Comparison of ENCODE assay signal across 16 cellular contexts in the genomic region with DNA sequence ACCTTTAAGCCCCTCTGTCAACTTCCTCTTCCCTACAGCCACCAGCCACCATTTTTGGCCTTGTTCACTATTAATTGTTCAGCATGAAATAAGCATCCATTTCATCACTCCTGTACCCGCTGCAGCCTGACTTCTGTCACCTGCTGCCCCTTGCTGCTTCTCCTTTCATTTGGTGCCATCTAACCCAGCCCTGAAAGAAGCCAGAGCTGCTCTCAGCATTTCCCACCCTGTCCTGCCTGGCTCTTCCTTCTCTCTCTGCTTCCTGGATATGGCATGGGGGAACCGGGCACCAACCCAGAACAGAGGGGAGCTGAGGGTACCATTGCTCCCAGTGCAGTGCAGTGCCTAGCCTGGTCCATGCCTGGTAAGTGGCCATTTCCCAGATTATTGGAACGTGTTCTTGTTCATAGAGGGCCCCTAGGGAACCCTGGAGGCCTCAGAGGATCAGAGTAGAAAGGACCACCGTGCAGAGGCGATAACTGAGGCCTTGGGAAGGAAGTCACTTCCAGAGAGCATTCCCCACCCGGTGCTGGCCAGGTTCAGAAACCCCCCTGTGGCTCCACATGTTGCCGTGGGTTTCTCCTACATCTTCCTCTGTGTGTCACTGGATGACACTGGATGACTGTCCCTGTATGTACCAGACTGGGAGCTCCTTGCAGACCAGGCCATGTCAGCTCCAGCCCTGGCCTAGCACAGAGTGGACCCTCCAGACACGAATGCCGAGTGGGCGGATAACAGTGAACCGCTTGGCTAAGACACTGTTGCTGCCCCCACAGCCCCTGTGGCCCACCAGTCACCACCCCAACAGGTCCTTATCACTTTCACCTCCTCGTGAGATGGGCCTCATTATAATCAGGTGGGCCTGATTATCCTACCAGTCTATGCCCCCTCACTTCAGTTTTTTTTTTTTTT. TPM values are rescaled to one million over a fixed set of nuclear protein-coding genes. Genes with fewer than 3 reads are reported as not detected.
DNase-seq lines count a peak whose midpoint lies in the region; ATAC-seq and TF ChIP-seq lines count a peak whose summit lies in the region.
"Had no signal": no experiment of that assay in that cellular context is flagged by ENCODE, and none has a peak within 500 bp of the region (broad histone marks: within the 10 kb centered on the region; RNA-seq: fewer than 3 reads in every experiment).

No MANE protein-coding gene starts in this region.

- H3K27ac ChIP-seq in cardiac muscle cell = peak overlapping the region; percentile 80
- peak overlapping the region; percentile 42 to 63 for H3K27ac ChIP-seq in tibial artery
- H3K27ac ChIP-seq: lower lobe of right lung had no signal

- intact Hi-C loops in left ventricle myocardium superior (cut with micrococcal nuclease) = no loop called here
- intact Hi-C loops in tibial artery (cut with DNase I; ENCODE audit: low total_unique reads) = no loop called here

- H3K27me3 ChIP-seq in cardiac muscle cell (no peaks in the 10 kb centered on the region), NT2/D1 (ENCODE audit: insufficient read depth, insufficient read length) (no peaks in the 10 kb centered on the region), tibial artery (no peaks in the 10 kb centered on the region)
- H3K27me3 ChIP-seq: gastrocnemius medialis had no signal

- TF ChIP-seq CTCF in cardiac muscle cell (IDR thresholded peaks at IDR 0.05; ENCODE audit: low read depth, low read length) (no peak), brain (conservative IDR thresholded peaks at IDR 0.05) (no peak), tibial artery (IDR thresholded peaks at IDR 0.05) (no peak)

- no peak overlapping the region for H3K4me3 Mint-ChIP-seq in brain

- no peaks in the 10 kb centered on the region for H3K9me3 ChIP-seq in cardiac muscle cell (ENCODE audit: low read depth)
- H3K9me3 ChIP-seq in NT2/D1 (ENCODE audit: insufficient read depth, low read length) = no peaks in the 10 kb centered on the region; the same call in 1 of the 2 replicates
- no peaks in the 10 kb centered on the region for H3K9me3 ChIP-seq in tibial artery
- H3K9me3 ChIP-seq: gastrocnemius medialis, HAP-1, lower lobe of right lung had no signal

- H3K27ac Mint-ChIP-seq in brain = peak overlapping the region in 4 of 5 experiments; percentile 6 to 95 (median 80)

- in situ Hi-C loops in ACHN (cut with HindIII; ENCODE audit: low pct_ligation_motif_present, low pct_unique_long_range_greater_than_20kb, low sequenced_read_pairs) = no loop called here

- H3K4me1 Mint-ChIP-seq in brain = peaks cover 56% of the 10 kb centered on the region

- H3K36me3 ChIP-seq in cardiac muscle cell (peaks cover 7% of the 10 kb centered on the region), NT2/D1 (ENCODE audit: insufficient read depth, insufficient read length, low read length) (peaks cover 66% of the 10 kb centered on the region), tibial artery (peaks cover 0 to 28% (median 0%) of the 10 kb centered on the region in 3 donors)
- H3K36me3 ChIP-seq: gastrocnemius medialis had no signal

- H3K4me3 ChIP-seq in cardiac muscle cell (no peak overlapping the region), NT2/D1 (ENCODE audit: insufficient read length, low read depth) (no peak overlapping the region), tibial artery (no peak overlapping the region)
- H3K4me3 ChIP-seq: gastrocnemius medialis, HAP-1, lower lobe of right lung had no signal

- H3K9me3 Mint-ChIP-seq in brain = no peaks in the 10 kb centered on the region

- H3K36me3 Mint-ChIP-seq in brain = peaks cover 22% of the 10 kb centered on the region

- ATAC-seq in left ventricle myocardium superior (no peak), HG03108 (IDR thresholded peaks at IDR 0.05; ENCODE audit: unreplicated experiment) (no peak), HG03521 (IDR thresholded peaks at IDR 0.05; ENCODE audit: unreplicated experiment) (no peak)
- ATAC-seq: lower lobe of right lung had no signal

- DNase-seq in cardiac muscle cell (ENCODE audit: low read depth in 1 of 2, low spot score in 1 of 2) (no peak), left ventricle myocardium superior (no peak), NT2/D1 (ENCODE audit: low read depth, low spot score) (no peak), tibial artery (no peak), ACHN (no peak)
- DNase-seq: activated CD4-positive, alpha-beta T cell treated with anti-CD3 and anti-CD28 coated beads for 1 hour; central memory CD4-positive, alpha-beta T cell; DMS79; lower lobe of right lung; NCI-H1417 treated with DMSO at 0.1 percent for 48 hours; retina had no signal

- H3K27me3 Mint-ChIP-seq in brain = peaks cover 2% of the 10 kb centered on the region

- H3K9ac ChIP-seq in NT2/D1 (ENCODE audit: insufficient read length, low read depth) = peak overlapping the region; percentile 56

- peaks cover 10% of the 10 kb centered on the region for H3K4me1 ChIP-seq in cardiac muscle cell (ENCODE audit: low read depth)
- H3K4me1 ChIP-seq in NT2/D1 (ENCODE audit: insufficient read depth, insufficient read length) = peaks cover 22% of the 10 kb centered on the region
- peaks cover 0 to 49% (median 38%) of the 10 kb centered on the region in 4 donors for H3K4me1 ChIP-seq in tibial artery

RNA-seq across cellular contexts. Expression of gene YDJC, which starts 4.7 kb away (rescaled TPM):
- total RNA-seq in cardiac muscle cell (42.0 and 42.5 TPM in 2 replicates), left ventricle myocardium superior (4.9 TPM)
- polyA plus RNA-seq in cardiac muscle cell (31.2 and 31.8 TPM in 2 replicates), brain (ENCODE audit: insufficient read depth, low read depth, low replicate concordance) (16.1 TPM)

RNA-seq across cellular contexts. Expression of gene CCDC116, which starts 7.4 kb away (rescaled TPM):
- total RNA-seq in cardiac muscle cell = 0.57 and 0.70 TPM in 2 replicates
- polyA plus RNA-seq in cardiac muscle cell = 0.17 and 0.94 TPM in 2 replicates
- not detected for total RNA-seq in left ventricle myocardium superior
- 0.24 TPM for polyA plus RNA-seq in brain (ENCODE audit: insufficient read depth, low read depth, low replicate concordance)

RNA-seq across cellular contexts. Expression of gene SDF2L1, which starts 17.0 kb away (rescaled TPM):
- total RNA-seq in cardiac muscle cell = 26.8 and 130 TPM in 2 replicates
- polyA plus RNA-seq in cardiac muscle cell = 28.2 and 127 TPM in 2 replicates
- 17.9 TPM for total RNA-seq in left ventricle myocardium superior
- 19.1 TPM for polyA plus RNA-seq in brain (ENCODE audit: insufficient read depth, low read depth, low replicate concordance)

RNA-seq across cellular contexts. Expression of gene PPIL2, which starts 40.7 kb away (rescaled TPM):
- total RNA-seq in cardiac muscle cell (23.3 and 29.2 TPM in 2 replicates), left ventricle myocardium superior (25.7 TPM)
- polyA plus RNA-seq in cardiac muscle cell (23.6 and 26.1 TPM in 2 replicates), brain (ENCODE audit: insufficient read depth, low read depth, low replicate concordance) (25.8 TPM)

RNA-seq across cellular contexts. Expression of gene UBE2L3, which starts 57.6 kb away (rescaled TPM):
- total RNA-seq in cardiac muscle cell = 56.3 and 73.7 TPM in 2 replicates
- polyA plus RNA-seq in cardiac muscle cell = 108 and 118 TPM in 2 replicates
- 51.6 TPM for total RNA-seq in left ventricle myocardium superior
- 89.0 TPM for polyA plus RNA-seq in brain (ENCODE audit: insufficient read depth, low read depth, low replicate concordance)
